ENCODE assay signal across 28 cellular contexts in the genomic region with DNA sequence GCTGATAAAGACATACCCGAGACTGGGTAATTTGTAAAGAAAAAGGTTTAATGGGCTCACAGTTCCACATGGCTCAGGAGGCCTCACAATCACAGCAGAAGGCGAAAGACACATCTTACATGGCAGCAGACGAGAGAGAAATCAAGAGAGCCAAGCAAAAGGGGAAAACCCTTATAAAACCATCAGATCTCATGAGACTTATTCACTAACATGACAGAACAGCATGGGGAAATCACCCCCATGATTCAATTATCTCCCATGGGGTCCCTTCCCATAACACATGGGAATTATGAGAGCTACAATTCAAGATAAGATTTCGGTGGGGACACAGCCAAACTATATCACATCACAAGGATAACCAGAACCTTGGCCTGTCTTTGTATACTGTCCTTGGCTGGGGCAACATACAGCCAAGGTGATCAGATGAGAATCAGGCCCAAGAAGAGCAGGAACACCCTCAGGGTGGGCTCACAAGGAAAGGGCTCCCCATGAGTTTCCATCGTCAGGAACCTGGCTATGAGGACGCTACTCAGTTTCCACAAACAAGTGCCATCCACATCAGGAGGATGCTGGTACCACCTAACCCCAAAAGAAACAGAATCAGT.
DNase-seq lines count a peak whose midpoint lies in the region; ATAC-seq, FAIRE-seq and TF ChIP-seq lines count a peak whose summit lies in the region.
"Had no signal": no experiment of that assay in that cellular context is flagged by ENCODE, and none has a peak within 500 bp of the region (broad histone marks: within the 10 kb centered on the region; RNA-seq: fewer than 3 reads in every experiment).

No MANE protein-coding gene starts in this region.

- TF ChIP-seq POLR2A in sigmoid colon (IDR thresholded peaks at IDR 0.05) = no peak

- no peak for TF ChIP-seq EP300 in sigmoid colon (IDR thresholded peaks at IDR 0.05)

- H3K36me3 ChIP-seq in BLaER1 = peaks cover 48% of the 10 kb centered on the region
- H3K36me3 ChIP-seq in sigmoid colon = no peaks in the 10 kb centered on the region

- peak overlapping the region; percentile 91 for H3K27ac Mint-ChIP-seq in activated CD4-positive, alpha-beta T cell treated with anti-CD3 and anti-CD28 coated beads for 36 hours
- H3K27ac Mint-ChIP-seq in activated B cell treated with CpG ODN at 0.5 μM for 24 hours = peak overlapping the region; percentile 94
- H3K27ac Mint-ChIP-seq in naive thymus-derived CD8-positive, alpha-beta T cell = peak overlapping the region in 7 of 10 donors; percentile 13 to 84 (median 54)
- H3K27ac Mint-ChIP-seq: mesothelial cell of epicardium, nephron progenitor cell had no signal

- peaks cover 91% of the 10 kb centered on the region for H4K20me1 ChIP-seq in BLaER1

- WGBS in sigmoid colon, 2 donors = 79 to 94% methylated on average over 6 of the region's 6 CpGs

- CTCF ChIA-PET in activated CD4-positive, alpha-beta T cell treated with anti-CD3 and anti-CD28 coated beads for 36 hours (lab: Charles Lee) = interaction anchor here (0.6 to 1.3 kb wide), 2 partner anchors 10 to 279 kb away, joined by 3 read pairs; no protein-coding TSS in a partner anchor
- CTCF ChIA-PET in activated B cell treated with CpG ODN at 0.5 μM for 24 hours (lab: Charles Lee) = interaction anchor here (0.9 to 1.3 kb wide), 2 partner anchors 40 to 72 kb away, joined by 3 to 4 read pairs; no protein-coding TSS in a partner anchor

- H3K27me3 Mint-ChIP-seq in activated CD4-positive, alpha-beta T cell treated with anti-CD3 and anti-CD28 coated beads for 36 hours = no peaks in the 10 kb centered on the region
- H3K27me3 Mint-ChIP-seq in activated B cell treated with CpG ODN at 0.5 μM for 24 hours = no peaks in the 10 kb centered on the region
- H3K27me3 Mint-ChIP-seq in naive thymus-derived CD8-positive, alpha-beta T cell = no peaks in the 10 kb centered on the region
- H3K27me3 Mint-ChIP-seq: brain had no signal

- POLR2A ChIA-PET in activated CD4-positive, alpha-beta T cell treated with anti-CD3 and anti-CD28 coated beads for 36 hours (lab: Charles Lee) = no interaction called here
- POLR2A ChIA-PET in activated B cell treated with CpG ODN at 0.5 μM for 24 hours (lab: Charles Lee) = interaction anchor here (0.9 to 2.1 kb wide), 8 partner anchors 9 to 122 kb away, joined by 3 to 20 read pairs (median 3); no protein-coding TSS in a partner anchor
- POLR2A ChIA-PET in naive thymus-derived CD8-positive, alpha-beta T cell (lab: Charles Lee) = no interaction called here

- TF ChIP-seq CTCF in activated B cell treated with CpG ODN at 0.5 μM for 24 hours (IDR thresholded peaks at IDR 0.05) = no peak
- TF ChIP-seq CTCF in sigmoid colon (IDR thresholded peaks at IDR 0.05) = no peak

- H3K4me1 ChIP-seq in BLaER1 = peaks cover 60% of the 10 kb centered on the region
- peaks cover 0 to 27% (median 17%) of the 10 kb centered on the region in 4 donors for H3K4me1 ChIP-seq in sigmoid colon

- H3K9me3 ChIP-seq in BLaER1 (0 out of 2 replicates have a peak, but pooled peaks cover 5% of the 10 kb centered on the region), sigmoid colon (no peaks in the 10 kb centered on the region)

- H3K27me3 ChIP-seq in BLaER1 = no peaks in the 10 kb centered on the region
- H3K27me3 ChIP-seq in sigmoid colon = no peaks in the 10 kb centered on the region

- H3K36me3 Mint-ChIP-seq in activated CD4-positive, alpha-beta T cell treated with anti-CD3 and anti-CD28 coated beads for 36 hours (ENCODE audit: low read depth) = peaks cover 23% of the 10 kb centered on the region
- peaks cover 26% of the 10 kb centered on the region for H3K36me3 Mint-ChIP-seq in activated B cell treated with CpG ODN at 0.5 μM for 24 hours (ENCODE audit: low read depth)
- peaks cover 0 to 34% (median 3%) of the 10 kb centered on the region in 3 donors for H3K36me3 Mint-ChIP-seq in naive thymus-derived CD8-positive, alpha-beta T cell

- H3K4me2 ChIP-seq in BLaER1 = peak overlapping the region; percentile 48

- no peaks in the 10 kb centered on the region for H3K9me3 Mint-ChIP-seq in activated CD4-positive, alpha-beta T cell treated with anti-CD3 and anti-CD28 coated beads for 36 hours (ENCODE audit: low read depth)
- H3K9me3 Mint-ChIP-seq in activated B cell treated with CpG ODN at 0.5 μM for 24 hours = no peaks in the 10 kb centered on the region
- peaks cover 0 to 2% (median 0%) of the 10 kb centered on the region in 9 donors for H3K9me3 Mint-ChIP-seq in naive thymus-derived CD8-positive, alpha-beta T cell
- H3K9me3 Mint-ChIP-seq: brain, mesothelial cell of epicardium, nephron progenitor cell had no signal

- ATAC-seq in activated CD4-positive, alpha-beta T cell treated with anti-CD3 and anti-CD28 coated beads for 36 hours = peak; percentile 96
- ATAC-seq in activated B cell treated with CpG ODN at 0.5 μM for 24 hours (ENCODE audit: low read depth) = peak; percentile 90
- no peak for ATAC-seq in naive thymus-derived CD8-positive, alpha-beta T cell
- ATAC-seq in HG02642 (IDR thresholded peaks at IDR 0.05; ENCODE audit: poor library complexity, unreplicated experiment) = no peak
- ATAC-seq: left lobe of liver, sciatic nerve had no signal

- FAIRE-seq in RCC 7860 (lab: Jason Lieb, UNC) = no peak
- FAIRE-seq: GM12892 had no signal

- H3K9ac ChIP-seq in BLaER1 = no peak overlapping the region

- peaks cover 44% of the 10 kb centered on the region for H3K4me1 Mint-ChIP-seq in activated CD4-positive, alpha-beta T cell treated with anti-CD3 and anti-CD28 coated beads for 36 hours
- H3K4me1 Mint-ChIP-seq in activated B cell treated with CpG ODN at 0.5 μM for 24 hours = peaks cover 73% of the 10 kb centered on the region
- peaks cover 36 to 70% (median 61%) of the 10 kb centered on the region in 4 donors for H3K4me1 Mint-ChIP-seq in naive thymus-derived CD8-positive, alpha-beta T cell

- intact Hi-C loops in activated CD4-positive, alpha-beta T cell treated with anti-CD3 and anti-CD28 coated beads for 36 hours (cut with DNase I, micrococcal nuclease) = no loop called here
- intact Hi-C loops in activated B cell treated with CpG ODN at 0.5 μM for 24 hours (cut with micrococcal nuclease) (loop anchor here (1.0 to 2.0 kb wide), 7 partner anchors 12 to 152 kb away; no protein-coding TSS in a partner anchor), sigmoid colon (cut with DNase I) (no loop called here)

- no peak for DNase-seq in activated CD4-positive, alpha-beta T cell treated with anti-CD3 and anti-CD28 coated beads for 36 hours
- no peak for DNase-seq in activated CD4-positive, alpha-beta T cell treated with anti-CD3 and anti-CD28 coated beads for 1 hour
- no peak for DNase-seq in activated B cell treated with CpG ODN at 0.5 μM for 24 hours
- no peak for DNase-seq in naive thymus-derived CD8-positive, alpha-beta T cell
- no peak for DNase-seq in sigmoid colon
- DNase-seq in RCC 7860 (ENCODE audit: low spot score) = no peak
- DNase-seq: 8988T; COR-L47; DMS79 treated with DMSO at 0.1 percent for 48 hours; effector CD8-positive, alpha-beta T cell; erythroblast; foreskin fibroblast; GOT3; NCI-H1048; NCI-H1930; NCI-H2227 treated with DMSO at 0.1 percent for 48 hours; NCI-H748 treated with DMSO at 0.1 percent for 48 hours; nephron progenitor cell; stimulated activated CD4-positive, alpha-beta T cell treated with anti-CD3 and anti-CD28 coated beads, Interleukin-15, amount 100 ng/mL, for 24 hours; stimulated activated CD8-positive, alpha-beta memory T cell treated with anti-CD3 and anti-CD28 coated beads, Interleukin-4, amount 100 ng/mL, for 48 hours; T1000 had no signal

- H3K4me3 ChIP-seq in BLaER1 (no peak overlapping the region), sigmoid colon (no peak overlapping the region)

- H3K27ac ChIP-seq in BLaER1 = no peak overlapping the region
- no peak overlapping the region for H3K27ac ChIP-seq in sigmoid colon

- no peak overlapping the region for H3K4me3 Mint-ChIP-seq in activated CD4-positive, alpha-beta T cell treated with anti-CD3 and anti-CD28 coated beads for 36 hours
- H3K4me3 Mint-ChIP-seq in activated B cell treated with CpG ODN at 0.5 μM for 24 hours = peak overlapping the region; percentile 75
- H3K4me3 Mint-ChIP-seq in naive thymus-derived CD8-positive, alpha-beta T cell = peak overlapping the region in 1 of 10 donors; percentile 12
- H3K4me3 Mint-ChIP-seq: brain, mesothelial cell of epicardium, nephron progenitor cell had no signal

Comparison
In these comparisons a context has a peak if more than half of its experiments do, and no peak if none do; other contexts are left out.
1. ATAC-seq: peak in activated CD4-positive, alpha-beta T cell treated with anti-CD3 and anti-CD28 coated beads for 36 hours (single experiment) and activated B cell treated with CpG ODN at 0.5 μM for 24 hours (single experiment); none in naive thymus-derived CD8-positive, alpha-beta T cell (0 of 2) and HG02642 (single experiment).
2. Peak in every context shown above with its lines, with median percentiles within 50 percentile points of each other: H3K27ac Mint-ChIP-seq.